16 cellular contexts compared by ENCODE assay signal in the genomic region with DNA sequence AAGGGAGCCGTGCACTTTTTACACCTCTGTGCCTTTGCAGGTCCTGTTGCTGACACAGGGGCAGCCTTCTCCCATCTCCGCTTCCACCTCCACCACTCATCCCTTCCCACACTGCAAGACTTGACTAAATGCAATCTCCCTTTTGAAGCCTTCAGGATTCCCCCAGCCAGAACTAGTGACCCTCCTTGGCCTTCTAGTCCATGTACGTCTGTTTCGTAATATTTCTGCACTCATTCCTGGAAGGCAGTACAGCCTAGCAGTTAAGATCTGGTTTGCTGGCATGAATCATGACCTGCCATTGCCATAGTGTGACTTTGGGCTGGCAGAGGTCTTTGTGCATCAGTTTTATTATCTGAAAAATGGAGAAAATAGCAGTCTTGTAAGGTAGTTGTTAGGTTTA. TPM values are rescaled to one million over a fixed set of nuclear protein-coding genes. Genes with fewer than 3 reads are reported as not detected.
DNase-seq lines count a peak whose midpoint lies in the region; ATAC-seq and TF ChIP-seq lines count a peak whose summit lies in the region.
"Had no signal": no experiment of that assay in that cellular context is flagged by ENCODE, and none has a peak within 500 bp of the region (broad histone marks: within the 10 kb centered on the region; RNA-seq: fewer than 3 reads in every experiment).

No MANE protein-coding gene starts in this region.

- H3K36me3 Mint-ChIP-seq in WTC11: peaks cover 6% of the 10 kb centered on the region; the same call in 1 of the 2 replicates
- peaks cover 15% of the 10 kb centered on the region for H3K36me3 Mint-ChIP-seq in effector memory CD8-positive, alpha-beta T cell (ENCODE audit: insufficient read depth)

- ATAC-seq in WTC11: no peak
- ATAC-seq in effector memory CD8-positive, alpha-beta T cell (replicated peaks): no peak
- ATAC-seq: gastrocnemius medialis had no signal

- H3K4me1 Mint-ChIP-seq in WTC11: peaks cover 78% of the 10 kb centered on the region
- peaks cover 76 to 82% of the 10 kb centered on the region in 2 donors for H3K4me1 Mint-ChIP-seq in effector memory CD8-positive, alpha-beta T cell (ENCODE audit: low read depth in 2 of 2)

- no peaks in the 10 kb centered on the region for H3K27me3 Mint-ChIP-seq in WTC11 (ENCODE audit: low read depth)
- H3K27me3 Mint-ChIP-seq in effector memory CD8-positive, alpha-beta T cell: no peaks in the 10 kb centered on the region

- peak overlapping the region; percentile 45; the same call in 1 of the 2 replicates for H3K27ac Mint-ChIP-seq in WTC11
- H3K27ac Mint-ChIP-seq in effector memory CD8-positive, alpha-beta T cell: peak overlapping the region; percentile 83 to 87

- no peaks in the 10 kb centered on the region; the same call in 1 of the 2 replicates for H3K9me3 Mint-ChIP-seq in WTC11
- H3K9me3 Mint-ChIP-seq in effector memory CD8-positive, alpha-beta T cell: no peaks in the 10 kb centered on the region
- H3K9me3 Mint-ChIP-seq: immature natural killer cell had no signal

- no peak overlapping the region for H3K27ac ChIP-seq in coronary artery
- H3K27ac ChIP-seq: gastrocnemius medialis, SK-N-MC, uterus had no signal

- no peak overlapping the region for H3K4me3 Mint-ChIP-seq in WTC11
- peak overlapping the region; percentile 45 to 70 for H3K4me3 Mint-ChIP-seq in effector memory CD8-positive, alpha-beta T cell

- peak; percentile 33 for DNase-seq in activated effector memory CD4-positive, alpha-beta T cell treated with anti-CD3 and anti-CD28 coated beads, Interleukin-2, amount 50 U/mL, for 16 hours
- no peak for DNase-seq in activated effector memory CD4-positive, alpha-beta T cell treated with Interleukin-2 at 50 U/mL for 16 hours
- DNase-seq in WTC11 (ENCODE audit: low spot score): no peak
- DNase-seq in effector memory CD8-positive, alpha-beta T cell: no peak
- DNase-seq in renal cortical epithelial cell (ENCODE audit: low read depth): peak; percentile 76
- DNase-seq in coronary artery (ENCODE audit: low spot score): no peak
- no peak for DNase-seq in pons (ENCODE audit: low spot score)
- no peak for DNase-seq in NCI-H524 (lab: John Stamatoyannopoulos, UW)
- DNase-seq: amniotic stem cell; gastrocnemius medialis; immature natural killer cell; MG63; NCI-H2227 treated with DMSO at 0.1 percent for 48 hours; stimulated activated CD4-positive, alpha-beta T cell treated with anti-CD3 and anti-CD28 coated beads, Interleukin-1b, Interleukin-23, amount 100 ng/mL, for 48 hours; uterus had no signal

- POLR2A ChIA-PET in WTC11 (lab: Charles Lee): no interaction called here

- CTCF ChIA-PET in WTC11 (lab: Charles Lee): no interaction called here

- TF ChIP-seq CTCF in WTC11 (IDR thresholded peaks at IDR 0.05) (no peak), coronary artery (IDR thresholded peaks at IDR 0.05) (no peak)

- no peak overlapping the region for H3K4me3 ChIP-seq in coronary artery
- H3K4me3 ChIP-seq: gastrocnemius medialis, MG63, SK-N-MC, uterus had no signal

TF ChIP-seq in WTC11, 78 proteins besides CTCF, POLR2A, EP300 and RAD21:
- TF ChIP-seq OVOL2 (CRISPR knock-in tag; IDR thresholded peaks at IDR 0.05; ENCODE audit: borderline replicate concordance) (no peak), CREM (CRISPR knock-in tag; IDR thresholded peaks at IDR 0.05) (no peak), ELF4 (CRISPR knock-in tag; IDR thresholded peaks at IDR 0.05; ENCODE audit: low read depth) (no peak), FOXJ3 (CRISPR knock-in tag; IDR thresholded peaks at IDR 0.05; ENCODE audit: borderline replicate concordance) (no peak), ZNF423 (CRISPR knock-in tag; IDR thresholded peaks at IDR 0.05) (no peak), JAZF1 (CRISPR knock-in tag; IDR thresholded peaks at IDR 0.05) (no peak)
- TF ChIP-seq, protein P1, sequence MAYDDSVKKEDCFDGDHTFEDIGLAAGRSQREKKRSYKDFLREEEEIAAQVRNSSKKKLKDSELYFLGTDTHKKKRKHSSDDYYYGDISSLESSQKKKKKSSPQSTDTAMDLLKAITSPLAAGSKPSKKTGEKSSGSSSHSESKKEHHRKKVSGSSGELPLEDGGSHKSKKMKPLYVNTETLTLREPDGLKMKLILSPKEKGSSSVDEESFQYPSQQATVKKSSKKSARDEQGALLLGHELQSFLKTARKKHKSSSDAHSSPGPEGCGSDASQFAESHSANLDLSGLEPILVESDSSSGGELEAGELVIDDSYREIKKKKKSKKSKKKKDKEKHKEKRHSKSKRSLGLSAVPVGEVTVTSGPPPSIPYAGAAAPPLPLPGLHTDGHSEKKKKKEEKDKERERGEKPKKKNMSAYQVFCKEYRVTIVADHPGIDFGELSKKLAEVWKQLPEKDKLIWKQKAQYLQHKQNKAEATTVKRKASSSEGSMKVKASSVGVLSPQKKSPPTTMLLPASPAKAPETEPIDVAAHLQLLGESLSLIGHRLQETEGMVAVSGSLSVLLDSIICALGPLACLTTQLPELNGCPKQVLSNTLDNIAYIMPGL (CRISPR knock-in tag; IDR thresholded peaks at IDR 0.05): no peak
- TF ChIP-seq, protein P2, sequence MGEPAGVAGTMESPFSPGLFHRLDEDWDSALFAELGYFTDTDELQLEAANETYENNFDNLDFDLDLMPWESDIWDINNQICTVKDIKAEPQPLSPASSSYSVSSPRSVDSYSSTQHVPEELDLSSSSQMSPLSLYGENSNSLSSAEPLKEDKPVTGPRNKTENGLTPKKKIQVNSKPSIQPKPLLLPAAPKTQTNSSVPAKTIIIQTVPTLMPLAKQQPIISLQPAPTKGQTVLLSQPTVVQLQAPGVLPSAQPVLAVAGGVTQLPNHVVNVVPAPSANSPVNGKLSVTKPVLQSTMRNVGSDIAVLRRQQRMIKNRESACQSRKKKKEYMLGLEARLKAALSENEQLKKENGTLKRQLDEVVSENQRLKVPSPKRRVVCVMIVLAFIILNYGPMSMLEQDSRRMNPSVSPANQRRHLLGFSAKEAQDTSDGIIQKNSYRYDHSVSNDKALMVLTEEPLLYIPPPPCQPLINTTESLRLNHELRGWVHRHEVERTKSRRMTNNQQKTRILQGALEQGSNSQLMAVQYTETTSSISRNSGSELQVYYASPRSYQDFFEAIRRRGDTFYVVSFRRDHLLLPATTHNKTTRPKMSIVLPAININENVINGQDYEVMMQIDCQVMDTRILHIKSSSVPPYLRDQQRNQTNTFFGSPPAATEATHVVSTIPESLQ (CRISPR knock-in tag; IDR thresholded peaks at IDR 0.05): no peak
- TF ChIP-seq, protein P3, sequence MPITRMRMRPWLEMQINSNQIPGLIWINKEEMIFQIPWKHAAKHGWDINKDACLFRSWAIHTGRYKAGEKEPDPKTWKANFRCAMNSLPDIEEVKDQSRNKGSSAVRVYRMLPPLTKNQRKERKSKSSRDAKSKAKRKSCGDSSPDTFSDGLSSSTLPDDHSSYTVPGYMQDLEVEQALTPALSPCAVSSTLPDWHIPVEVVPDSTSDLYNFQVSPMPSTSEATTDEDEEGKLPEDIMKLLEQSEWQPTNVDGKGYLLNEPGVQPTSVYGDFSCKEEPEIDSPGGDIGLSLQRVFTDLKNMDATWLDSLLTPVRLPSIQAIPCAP (CRISPR knock-in tag; IDR thresholded peaks at IDR 0.05): no peak
- TF ChIP-seq, protein P4, sequence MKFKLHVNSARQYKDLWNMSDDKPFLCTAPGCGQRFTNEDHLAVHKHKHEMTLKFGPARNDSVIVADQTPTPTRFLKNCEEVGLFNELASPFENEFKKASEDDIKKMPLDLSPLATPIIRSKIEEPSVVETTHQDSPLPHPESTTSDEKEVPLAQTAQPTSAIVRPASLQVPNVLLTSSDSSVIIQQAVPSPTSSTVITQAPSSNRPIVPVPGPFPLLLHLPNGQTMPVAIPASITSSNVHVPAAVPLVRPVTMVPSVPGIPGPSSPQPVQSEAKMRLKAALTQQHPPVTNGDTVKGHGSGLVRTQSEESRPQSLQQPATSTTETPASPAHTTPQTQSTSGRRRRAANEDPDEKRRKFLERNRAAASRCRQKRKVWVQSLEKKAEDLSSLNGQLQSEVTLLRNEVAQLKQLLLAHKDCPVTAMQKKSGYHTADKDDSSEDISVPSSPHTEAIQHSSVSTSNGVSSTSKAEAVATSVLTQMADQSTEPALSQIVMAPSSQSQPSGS (CRISPR knock-in tag; IDR thresholded peaks at IDR 0.05; ENCODE audit: borderline replicate concordance, low read depth): no peak
- TF ChIP-seq, protein P5, sequence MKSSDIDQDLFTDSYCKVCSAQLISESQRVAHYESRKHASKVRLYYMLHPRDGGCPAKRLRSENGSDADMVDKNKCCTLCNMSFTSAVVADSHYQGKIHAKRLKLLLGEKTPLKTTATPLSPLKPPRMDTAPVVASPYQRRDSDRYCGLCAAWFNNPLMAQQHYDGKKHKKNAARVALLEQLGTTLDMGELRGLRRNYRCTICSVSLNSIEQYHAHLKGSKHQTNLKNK (CRISPR knock-in tag; IDR thresholded peaks at IDR 0.05): no peak

RNA-seq across cellular contexts. Expression of a gene that starts 36.6 kb away (rescaled TPM):
- total RNA-seq in WTC11 (2021): 63.7 to 75.4 TPM (median 65.1 TPM) in 3 replicates
- 45.7 and 65.0 TPM in 2 replicates for total RNA-seq in renal cortical epithelial cell

Comparison
In these comparisons a context has a peak if more than half of its experiments do, and no peak if none do; other contexts are left out.
1. DNase-seq: peak in activated effector memory CD4-positive, alpha-beta T cell treated with anti-CD3 and anti-CD28 coated beads, Interleukin-2, amount 50 U/mL, for 16 hours (single experiment) and renal cortical epithelial cell (single experiment); none in activated effector memory CD4-positive, alpha-beta T cell treated with Interleukin-2 at 50 U/mL for 16 hours (single experiment), WTC11 (single experiment), effector memory CD8-positive, alpha-beta T cell (0 of 3), coronary artery (single experiment), pons (single experiment) and NCI-H524 (0 of 2).